In genomic region chr5:80701597-80701996, GRCh38 we compare ENCODE assay signal across 15 cellular contexts. TPM values are rescaled to one million over a fixed set of nuclear protein-coding genes. Genes with fewer than 3 reads are reported as not detected.
A peak's percentile ranks its signal among the peaks of the same experiment; 100 is the strongest.
DNase-seq lines count a peak whose midpoint lies in the region; FAIRE-seq and TF ChIP-seq lines count a peak whose summit lies in the region.
"Had no signal": no experiment of that assay in that cellular context is flagged by ENCODE, and none has a peak within 500 bp of the region (broad histone marks: within the 10 kb centered on the region; RNA-seq: fewer than 3 reads in every experiment).

No MANE protein-coding gene starts in this region.

- WGBS in mesodermal cell (ENCODE audit: insufficient coverage in 2 of 2), 2 experiments = 56% methylated on average over 1 of the region's 1 CpG; no CpG with 5 or more reads in 1 of the 2 experiments

- FAIRE-seq in astrocyte (lab: Jason Lieb, UNC) = no peak
- FAIRE-seq: GM12878, GM18507 had no signal

- H4K20me1 ChIP-seq in astrocyte (ENCODE audit: insufficient read depth, low read length) = no peaks in the 10 kb centered on the region

- no peak overlapping the region for H3K4me3 ChIP-seq in astrocyte (ENCODE audit: insufficient read depth, low read depth, low read length)
- H3K4me3 ChIP-seq in mesodermal cell (ENCODE audit: extremely low read depth, insufficient read depth, low read length, poor library complexity, severe bottlenecking) = no peak overlapping the region
- H3K4me3 ChIP-seq: GM12878 had no signal

- H3K36me3 ChIP-seq in astrocyte (ENCODE audit: insufficient read depth, low read length) (no peaks in the 10 kb centered on the region), mesodermal cell (ENCODE audit: control insufficient read depth, insufficient read depth, low read length) (peaks cover 13% of the 10 kb centered on the region)

- H3K4me3 Mint-ChIP-seq in T-helper 2 cell treated with Interferon-gamma antibody and Interleukin-4, amounts not matched to agents 5 μg/mL and 100 μg/mL, for 36 hours = no peak overlapping the region
- H3K4me3 Mint-ChIP-seq in astrocyte (ENCODE audit: unreplicated experiment) = no peak overlapping the region

- no peak overlapping the region for H3K4me2 ChIP-seq in astrocyte (ENCODE audit: low read length)

- no peaks in the 10 kb centered on the region for H3K79me2 ChIP-seq in astrocyte (ENCODE audit: insufficient read depth, low read length)

- H3K9me3 Mint-ChIP-seq in T-helper 2 cell treated with Interferon-gamma antibody and Interleukin-4, amounts not matched to agents 5 μg/mL and 100 μg/mL, for 36 hours = no peaks in the 10 kb centered on the region
- H3K9me3 Mint-ChIP-seq in astrocyte (ENCODE audit: unreplicated experiment) = peaks cover 2% of the 10 kb centered on the region

- H3K36me3 Mint-ChIP-seq in T-helper 2 cell treated with Interferon-gamma antibody and Interleukin-4, amounts not matched to agents 5 μg/mL and 100 μg/mL, for 36 hours (ENCODE audit: low read depth) = peaks cover 33% of the 10 kb centered on the region
- H3K36me3 Mint-ChIP-seq in astrocyte (ENCODE audit: low read depth, unreplicated experiment) = peaks cover 2% of the 10 kb centered on the region

- no peaks in the 10 kb centered on the region for H3K9me3 ChIP-seq in astrocyte (ENCODE audit: insufficient read depth, low read depth, low read length)
- H3K9me3 ChIP-seq in mesodermal cell (ENCODE audit: control insufficient read depth, low read length) = no peaks in the 10 kb centered on the region

- H3K27ac Mint-ChIP-seq in T-helper 2 cell treated with Interferon-gamma antibody and Interleukin-4, amounts not matched to agents 5 μg/mL and 100 μg/mL, for 36 hours = peak overlapping the region; percentile 17
- no peak overlapping the region for H3K27ac Mint-ChIP-seq in astrocyte (ENCODE audit: unreplicated experiment)

- H3K27ac ChIP-seq in astrocyte (ENCODE audit: low read depth, low read length) (no peak overlapping the region), mesodermal cell (ENCODE audit: low read depth, low read length, severe bottlenecking) (peak overlapping the region; percentile 45)

- H3K4me1 Mint-ChIP-seq in T-helper 2 cell treated with Interferon-gamma antibody and Interleukin-4, amounts not matched to agents 5 μg/mL and 100 μg/mL, for 36 hours (ENCODE audit: low read depth) = peaks cover 17% of the 10 kb centered on the region
- peaks cover 13% of the 10 kb centered on the region for H3K4me1 Mint-ChIP-seq in astrocyte (ENCODE audit: low read depth, unreplicated experiment)

- no peak overlapping the region for H3K9ac ChIP-seq in astrocyte (ENCODE audit: low read length)

- no peak for TF ChIP-seq CTCF in astrocyte (IDR thresholded peaks at IDR 0.05; ENCODE audit: insufficient read depth, low read depth, low read length)

- H2AFZ ChIP-seq in astrocyte (ENCODE audit: low read depth, low read length) = no peak overlapping the region

- no peaks in the 10 kb centered on the region for H3K27me3 Mint-ChIP-seq in T-helper 2 cell treated with Interferon-gamma antibody and Interleukin-4, amounts not matched to agents 5 μg/mL and 100 μg/mL, for 36 hours (ENCODE audit: low read depth)
- no peaks in the 10 kb centered on the region for H3K27me3 Mint-ChIP-seq in astrocyte (ENCODE audit: low read depth, unreplicated experiment)

- no peak for DNase-seq in T-helper 2 cell treated with Interferon-gamma antibody and Interleukin-4, amounts not matched to agents 5 μg/mL and 100 μg/mL, for 36 hours (ENCODE audit: low spot score)
- DNase-seq in T-helper 2 cell (no peak), NCI-H226 (peak; percentile 75), astrocyte (ENCODE audit: low read depth) (peak; percentile 16), Kasumi-1 (lab: John Stamatoyannopoulos, UW) (no peak), NCI-H526 (lab: John Stamatoyannopoulos, UW) (no peak), NCI-H524 (lab: John Stamatoyannopoulos, UW) (no peak)
- DNase-seq: 8988T, C1 segment of cervical spinal cord, NCI-H446, NCI-H774, Right ventricle myocardium superior had no signal

- H3K4me1 ChIP-seq in astrocyte (ENCODE audit: insufficient read depth, low read length) = no peaks in the 10 kb centered on the region
- H3K4me1 ChIP-seq in mesodermal cell (ENCODE audit: control insufficient read depth, insufficient read depth, low read length, poor library complexity, severe bottlenecking) = no peaks in the 10 kb centered on the region

- no peaks in the 10 kb centered on the region for H3K27me3 ChIP-seq in astrocyte (ENCODE audit: insufficient read depth, low read length)

RNA-seq across cellular contexts. Expression of gene DHFR, which starts 46.8 kb away (rescaled TPM):
- total RNA-seq in astrocyte = 11.9 and 14.4 TPM in 2 replicates
- polyA plus RNA-seq in mesodermal cell (2013, experiment 1 of 2) = 32.0 TPM
- 37.7 TPM for polyA plus RNA-seq in mesodermal cell (2013, experiment 2 of 2)

RNA-seq across cellular contexts. Expression of gene MSH3, which starts 47.1 kb away (rescaled TPM):
- total RNA-seq in astrocyte = 15.4 and 16.1 TPM in 2 replicates
- polyA plus RNA-seq in mesodermal cell (2013, experiment 1 of 2) = 11.0 TPM
- polyA plus RNA-seq in mesodermal cell (2013, experiment 2 of 2) = 13.8 TPM

Comparison
In these comparisons a context has a peak if more than half of its experiments do, and no peak if none do; other contexts are left out.
1. DNase-seq: peak in NCI-H226 (single experiment) and astrocyte (single experiment); none in T-helper 2 cell treated with Interferon-gamma antibody and Interleukin-4, amounts not matched to agents 5 μg/mL and 100 μg/mL, for 36 hours (single experiment), T-helper 2 cell (0 of 5), Kasumi-1 (0 of 2), NCI-H526 (0 of 2) and NCI-H524 (0 of 2).